Comparison of ENCODE assay signal across 8 cellular contexts in genomic region chr17:7177954-7178477, GRCh38. TPM values are rescaled to one million over a fixed set of nuclear protein-coding genes. Genes with fewer than 3 reads are reported as not detected.
A peak's percentile ranks its signal among the peaks of the same experiment; 100 is the strongest.
DNase-seq lines count a peak whose midpoint lies in the region; ATAC-seq and TF ChIP-seq lines count a peak whose summit lies in the region.

No MANE protein-coding gene starts in this region.

- H3K27me3 Mint-ChIP-seq in dendritic cell treated with granulocyte-macrophage colony-stimulating factor and Interleukin-4, amounts not matched to agents 40 ng/mL and 50 ng/mL, for 4 days, result peaks cover 14% of the 10 kb centered on the region

- no peaks in the 10 kb centered on the region for H3F3A ChIP-seq in neural cell (ENCODE audit: insufficient read depth, low read length, poor library complexity, severe bottlenecking)

- H3K9me3 Mint-ChIP-seq in dendritic cell treated with granulocyte-macrophage colony-stimulating factor and Interleukin-4, amounts not matched to agents 40 ng/mL and 50 ng/mL, for 4 days, result no peaks in the 10 kb centered on the region

- H3K4me3 Mint-ChIP-seq in dendritic cell treated with granulocyte-macrophage colony-stimulating factor and Interleukin-4, amounts not matched to agents 40 ng/mL and 50 ng/mL, for 4 days, result peak overlapping the region; percentile 52

- H3K27me3 ChIP-seq in neural cell (ENCODE audit: insufficient read depth, low read depth, low read length), result no peaks in the 10 kb centered on the region

- peak overlapping the region; percentile 73 for H2AFZ ChIP-seq in neural cell (ENCODE audit: low read depth, low read length)

- intact Hi-C loops in dendritic cell treated with granulocyte-macrophage colony-stimulating factor and Interleukin-4, amounts not matched to agents 40 ng/mL and 50 ng/mL, for 4 days (cut with micrococcal nuclease), result loop anchor here (2.0 kb wide), 1 partner anchor 131 kb away; no protein-coding TSS in a partner anchor

- no peaks in the 10 kb centered on the region for H4K20me1 ChIP-seq in neural cell (ENCODE audit: insufficient read depth)

- peak overlapping the region; percentile 82 for H3K4me3 ChIP-seq in neural cell (ENCODE audit: low read length)

- H3K27ac Mint-ChIP-seq in dendritic cell treated with granulocyte-macrophage colony-stimulating factor and Interleukin-4, amounts not matched to agents 40 ng/mL and 50 ng/mL, for 4 days, result no peak overlapping the region

- no peaks in the 10 kb centered on the region for H3K36me3 Mint-ChIP-seq in dendritic cell treated with granulocyte-macrophage colony-stimulating factor and Interleukin-4, amounts not matched to agents 40 ng/mL and 50 ng/mL, for 4 days (ENCODE audit: low read depth)

- no peak for TF ChIP-seq EP300 in neural cell (conservative IDR thresholded peaks at IDR 0.05; ENCODE audit: poor library complexity, severe bottlenecking)

- H3K9me3 ChIP-seq in neural cell (ENCODE audit: low read length), result no peaks in the 10 kb centered on the region

- peak overlapping the region; percentile 95 for H3K9ac ChIP-seq in neural cell (ENCODE audit: low read length)

- peaks cover 5% of the 10 kb centered on the region for H3K79me2 ChIP-seq in neural cell (replicated peaks; ENCODE audit: insufficient read depth, low read length)

- no peak for TF ChIP-seq RAD21 in neural cell (conservative IDR thresholded peaks at IDR 0.05)

- ATAC-seq in GM18519 (IDR thresholded peaks at IDR 0.05; ENCODE audit: low FRiP score, unreplicated experiment) (no peak), HG02759 (IDR thresholded peaks at IDR 0.05; ENCODE audit: unreplicated experiment) (no peak)

- peak overlapping the region; percentile 33 for H3K4me2 ChIP-seq in neural cell (ENCODE audit: low read length)

- DNase-seq in ELF-1 (ENCODE audit: low read depth, low spot score) (peak; percentile 48), NCI-H345 (lab: John Stamatoyannopoulos, UW) (peak; percentile 47), SK-N-DZ (ENCODE audit: low spot score) (no peak)
- DNase-seq in central memory CD4-positive, alpha-beta T cell, result no peak

- H3K27ac ChIP-seq in neural cell (ENCODE audit: low read length), result peak overlapping the region; percentile 93

- H3K9me2 ChIP-seq in neural cell (ENCODE audit: insufficient read depth, low read length), result no peaks in the 10 kb centered on the region

- no peaks in the 10 kb centered on the region for H3K36me3 ChIP-seq in neural cell (ENCODE audit: insufficient read depth, low read length)

- peaks cover 8% of the 10 kb centered on the region for H3K4me1 Mint-ChIP-seq in dendritic cell treated with granulocyte-macrophage colony-stimulating factor and Interleukin-4, amounts not matched to agents 40 ng/mL and 50 ng/mL, for 4 days (ENCODE audit: low read depth)

- TF ChIP-seq CTCF in neural cell (IDR thresholded peaks at IDR 0.05; ENCODE audit: poor library complexity, severe bottlenecking), result no peak

TF ChIP-seq in neural cell, 6 proteins besides CTCF, POLR2A, EP300 and RAD21:
- TF ChIP-seq POLR2AphosphoS5 (IDR thresholded peaks at IDR 0.05) (peak; percentile 62), REST (IDR thresholded peaks at IDR 0.05; ENCODE audit: borderline replicate concordance) (no peak)

RNA-seq across cellular contexts. Expression of gene ASGR1, which starts 1.2 kb away (rescaled TPM):
- polyA plus RNA-seq in neural cell, result 75.6 and 80.2 TPM in 2 replicates
- 24.5 and 34.3 TPM in 2 replicates for polyA minus RNA-seq in neural cell
- 0.16 and 3.9 TPM in 2 replicates for polyA plus RNA-seq in SK-N-DZ (2014; cell fraction: cytosol; rRNA removed)
- 5.9 and 7.7 TPM in 2 replicates for polyA plus RNA-seq in SK-N-DZ (2014; cell fraction: nucleus; rRNA removed)

RNA-seq across cellular contexts. Expression of gene DLG4, which starts 41.6 kb away (rescaled TPM):
- 126 and 145 TPM in 2 replicates for polyA plus RNA-seq in neural cell
- polyA minus RNA-seq in neural cell, result 124 and 136 TPM in 2 replicates
- polyA plus RNA-seq in SK-N-DZ (2014; cell fraction: cytosol; rRNA removed), result 61.1 and 67.3 TPM in 2 replicates
- 117 and 125 TPM in 2 replicates for polyA plus RNA-seq in SK-N-DZ (2014; cell fraction: nucleus; rRNA removed)

RNA-seq across cellular contexts. Expression of gene ACADVL, which starts 41.7 kb away (rescaled TPM):
- 397 and 483 TPM in 2 replicates for polyA plus RNA-seq in neural cell
- polyA minus RNA-seq in neural cell, result 81.0 and 90.6 TPM in 2 replicates
- polyA plus RNA-seq in SK-N-DZ (2014; cell fraction: cytosol; rRNA removed), result 161 and 169 TPM in 2 replicates
- polyA plus RNA-seq in SK-N-DZ (2014; cell fraction: nucleus; rRNA removed), result 2,152 and 2,253 TPM in 2 replicates

RNA-seq across cellular contexts. Expression of gene DVL2, which starts 56.3 kb away (rescaled TPM):
- 41.1 and 59.2 TPM in 2 replicates for polyA plus RNA-seq in neural cell
- polyA minus RNA-seq in neural cell, result 84.3 and 92.8 TPM in 2 replicates
- 95.7 and 109 TPM in 2 replicates for polyA plus RNA-seq in SK-N-DZ (2014; cell fraction: cytosol; rRNA removed)
- polyA plus RNA-seq in SK-N-DZ (2014; cell fraction: nucleus; rRNA removed), result 147 and 150 TPM in 2 replicates

Comparison
In these comparisons a context has a peak if more than half of its experiments do, and no peak if none do; other contexts are left out.
1. DNase-seq: peak in ELF-1 (single experiment) and NCI-H345 (single experiment); none in central memory CD4-positive, alpha-beta T cell (single experiment) and SK-N-DZ (single experiment).